Comparison of ENCODE assay signal across 7 cellular contexts in genomic region chr1:224694969-224695368, GRCh38.
"Had no signal": no experiment of that assay in that cellular context is flagged by ENCODE, and none has a peak within 500 bp of the region (broad histone marks: within the 10 kb centered on the region; RNA-seq: fewer than 3 reads in every experiment).

No MANE protein-coding gene starts in this region.

- FAIRE-seq: HepG2, HTR-8/SVneo had no signal

- ATAC-seq: HepG2 had no signal

- H3K27ac ChIP-seq: HL-60, KMS-11 had no signal

- DNase-seq: IMR-90, KBM-7, KG1 had no signal

- H3K9ac ChIP-seq: KMS-11 had no signal

- H3K4me2 ChIP-seq: KMS-11 had no signal
